22 cellular contexts compared by ENCODE assay signal in genomic region chr10:61588770-61589211, GRCh38.
A peak's percentile ranks its signal among the peaks of the same experiment; 100 is the strongest.
DNase-seq lines count a peak whose midpoint lies in the region; ATAC-seq, FAIRE-seq and TF ChIP-seq lines count a peak whose summit lies in the region.
"Had no signal": no experiment of that assay in that cellular context is flagged by ENCODE, and none has a peak within 500 bp of the region (broad histone marks: within the 10 kb centered on the region; RNA-seq: fewer than 3 reads in every experiment).

No MANE protein-coding gene starts in this region.

- BruUV-seq in IMR-90 (replicated peaks; lab: Mats Ljungman, UMichigan), result no TSS peak

- H4K5ac ChIP-seq in IMR-90 (ENCODE audit: low read depth, low read length), result no peak overlapping the region

- no peak overlapping the region for H3K56ac ChIP-seq in IMR-90 (ENCODE audit: extremely low read depth, insufficient read depth, low read length)

- no peak overlapping the region; a peak in 1 of 4 replicates for H4K8ac ChIP-seq in IMR-90 (ENCODE audit: low read depth in 2 of 2, low read length in 2 of 2)

- CTCF ChIA-PET in IMR-90 (lab: Yijun Ruan, JAX), result interaction anchor here (1.2 kb wide), 1 partner anchor 448 kb away, joined by 3 read pairs; no protein-coding TSS in a partner anchor

- DNase-seq in BE2C (peak; percentile 22), IMR-90 (peak; percentile 36), astrocyte of the hippocampus (ENCODE audit: low read depth, low spot score) (peak; percentile 20), left kidney (ENCODE audit: low read depth, low spot score) (peak; percentile 19), kidney (no peak), T1000 (lab: John Stamatoyannopoulos, UW) (no peak)
- DNase-seq: activated CD4-positive, alpha-beta T cell treated with anti-CD3 and anti-CD28 coated beads for 48 hours; activated CD8-positive, alpha-beta memory T cell treated with anti-CD3 and anti-CD28 coated beads, Interleukin-2, amount 50 U/mL, for 48 hours; activated gamma-delta T cell treated with Interleukin-2 at 50 U/mL for 16 hours; CD8-positive, alpha-beta T cell; cerebellar nuclear complex; effector CD8-positive, alpha-beta T cell; esophagus squamous epithelium; H9; head of caudate nucleus; NCI-H2081 treated with DMSO at 0.1 percent for 48 hours; NCI-H526 treated with DMSO at 0.1 percent for 48 hours; transverse colon had no signal

- no peak overlapping the region for H3K23ac ChIP-seq in IMR-90 (ENCODE audit: low read depth, low read length)

- H3K9me1 ChIP-seq in IMR-90 (ENCODE audit: insufficient read depth, low read length), result peaks cover 5% of the 10 kb centered on the region

- intact Hi-C loops in IMR-90 (cut with micrococcal nuclease), result no loop called here
- intact Hi-C loops in kidney (cut with DNase I), result no loop called here

- H3K4me1 ChIP-seq in BE2C, result no peaks in the 10 kb centered on the region
- H3K4me1 ChIP-seq in IMR-90 (ENCODE audit: control insufficient read depth, insufficient read depth, low read length), result peaks cover 8% of the 10 kb centered on the region
- H3K4me1 ChIP-seq in kidney (ENCODE audit: control insufficient read depth in 1 of 2, insufficient read depth in 1 of 2, low read depth in 1 of 2, low read length in 2 of 2), result no peaks in the 10 kb centered on the region
- H3K4me1 ChIP-seq: esophagus squamous epithelium, transverse colon had no signal

- no peaks in the 10 kb centered on the region for H3K79me1 ChIP-seq in IMR-90 (ENCODE audit: low read depth in 1 of 2, low read length in 2 of 2)

- no peak for TF ChIP-seq RAD21 in IMR-90 (IDR thresholded peaks at IDR 0.05; ENCODE audit: low read length)

- no peaks in the 10 kb centered on the region for H4K20me1 ChIP-seq in IMR-90 (ENCODE audit: insufficient read depth, low read length)

- H2AK5ac ChIP-seq in IMR-90 (ENCODE audit: low read depth, low read length), result no peak overlapping the region

- ATAC-seq in IMR-90 (ENCODE audit: low read depth), result no peak; the same call in 1 of the 2 replicates
- no peak for ATAC-seq in HG03521 (IDR thresholded peaks at IDR 0.05; ENCODE audit: unreplicated experiment)
- ATAC-seq in GM18867 (IDR thresholded peaks at IDR 0.05; ENCODE audit: unreplicated experiment), result no peak
- ATAC-seq: CD8-positive, alpha-beta T cell; Panc1; stimulated activated effector memory CD8-positive, alpha-beta T cell treated with anti-CD3 and anti-CD28 coated beads, Interleukin-12 subunit alpha, Interleukin-12 subunit beta, amount 100 ng/mL, for 72 hours had no signal

- H3K14ac ChIP-seq in IMR-90 (replicated peaks; ENCODE audit: low read depth, low read length), result no peak overlapping the region; the same call in 1 of the 2 replicates

- no peak overlapping the region for H3K4me2 ChIP-seq in IMR-90 (ENCODE audit: low read depth, low read length)

- peak overlapping the region; percentile 0 for H2AFZ ChIP-seq in IMR-90 (replicated peaks; ENCODE audit: low read length, poor library complexity)

- dilution Hi-C loops in IMR-90 (cut with HindIII; ENCODE audit: low sequenced_read_pairs, unreplicated experiment), result no loop called here

- POLR2A ChIA-PET in IMR-90 (lab: Charles Lee; ENCODE audit: unreplicated experiment), result no interaction called here

- H3K27ac ChIP-seq in IMR-90 (ENCODE audit: insufficient read depth, low read length) (no peak overlapping the region), kidney (ENCODE audit: low read depth in 2 of 2, low read length in 2 of 2) (no peak overlapping the region)
- H3K27ac ChIP-seq: esophagus squamous epithelium, transverse colon had no signal

- TF ChIP-seq POLR2A in IMR-90 (IDR thresholded peaks at IDR 0.05; ENCODE audit: low read depth, low read length), result no peak

- H3K18ac ChIP-seq in IMR-90 (ENCODE audit: low read depth, low read length), result no peak overlapping the region

- no peak overlapping the region for H2BK5ac ChIP-seq in IMR-90 (ENCODE audit: low read depth, low read length, poor library complexity, severe bottlenecking)

- H3K9me3 ChIP-seq in BE2C (no peaks in the 10 kb centered on the region), IMR-90 (ENCODE audit: control insufficient read depth, insufficient read depth, low read length) (no peaks in the 10 kb centered on the region), kidney (ENCODE audit: control insufficient read depth in 1 of 2, low read length in 2 of 2) (no peaks in the 10 kb centered on the region)
- H3K9me3 ChIP-seq: esophagus squamous epithelium, transverse colon had no signal

- no peak overlapping the region; the same call in 2 of the 3 replicates for H2BK15ac ChIP-seq in IMR-90 (ENCODE audit: low read depth, low read length)

- H3K4me3 ChIP-seq in BE2C (ENCODE audit: low read depth, low read length), result no peak overlapping the region
- H3K4me3 ChIP-seq in IMR-90 (ENCODE audit: insufficient read depth, low read depth, low read length), result no peak overlapping the region
- H3K4me3 ChIP-seq in kidney (ENCODE audit: low read length in 2 of 2), result no peak overlapping the region
- H3K4me3 ChIP-seq: esophagus squamous epithelium, transverse colon had no signal

- H3K9ac ChIP-seq in IMR-90 (ENCODE audit: low read depth, low read length) (no peak overlapping the region), kidney (ENCODE audit: low read length in 2 of 2) (no peak overlapping the region)

- H3K36me3 ChIP-seq in BE2C, result no peaks in the 10 kb centered on the region
- H3K36me3 ChIP-seq in IMR-90 (ENCODE audit: control insufficient read depth, insufficient read depth, low read length), result no peaks in the 10 kb centered on the region
- no peaks in the 10 kb centered on the region for H3K36me3 ChIP-seq in kidney (ENCODE audit: control insufficient read depth in 1 of 2, insufficient read depth in 2 of 2, low read length in 2 of 2)
- H3K36me3 ChIP-seq: esophagus squamous epithelium, transverse colon had no signal

- H2AK9ac ChIP-seq in IMR-90 (replicated peaks; ENCODE audit: low read depth, low read length, poor library complexity), result no peak overlapping the region

- in situ Hi-C loops in IMR-90 (cut with MboI; ENCODE audit: low sequenced_read_pairs), result no loop called here

- no peak overlapping the region for H2BK120ac ChIP-seq in IMR-90 (ENCODE audit: low read depth, low read length)

- no peak for FAIRE-seq in kidney (lab: Jason Lieb, UNC)

- H2BK20ac ChIP-seq in IMR-90 (ENCODE audit: low read depth, low read length), result no peak overlapping the region

- no CpG with 5 or more reads among the region's 6 CpGs for WGBS in IMR-90 (ENCODE audit: extremely low coverage in 2 of 2, insufficient read length in 1 of 2), 2 experiments

- no peak overlapping the region for H3K4ac ChIP-seq in IMR-90 (ENCODE audit: low read depth, low read length)

- H4K91ac ChIP-seq in IMR-90 (ENCODE audit: insufficient read depth, low read depth, low read length), result no peak overlapping the region

- H3K27me3 ChIP-seq in BE2C, result no peaks in the 10 kb centered on the region
- no peaks in the 10 kb centered on the region for H3K27me3 ChIP-seq in IMR-90 (ENCODE audit: control insufficient read depth, insufficient read depth, low read length)
- H3K27me3 ChIP-seq: esophagus squamous epithelium, transverse colon had no signal

- no peak for TF ChIP-seq CTCF in BE2C (IDR thresholded peaks at IDR 0.05; ENCODE audit: low read depth, low read length)
- no peak for TF ChIP-seq CTCF in IMR-90 (conservative IDR thresholded peaks at IDR 0.05; ENCODE audit: low read depth, low read length)
- TF ChIP-seq CTCF in kidney (IDR thresholded peaks at IDR 0.05; ENCODE audit: borderline replicate concordance, extremely low read depth, insufficient read depth), result no peak

TF ChIP-seq in IMR-90, 13 proteins besides CTCF, POLR2A, EP300 and RAD21:
- TF ChIP-seq SMC3 (IDR thresholded peaks at IDR 0.05; ENCODE audit: low read depth, low read length) (no peak), MAFK (IDR thresholded peaks at IDR 0.05; ENCODE audit: low read depth, low read length) (no peak), RCOR1 (IDR thresholded peaks at IDR 0.05; ENCODE audit: insufficient replicate concordance, low read length) (no peak), MXI1 (IDR thresholded peaks at IDR 0.05; ENCODE audit: borderline replicate concordance, low read depth, low read length) (no peak), CEBPB (IDR thresholded peaks at IDR 0.05; ENCODE audit: low read depth, low read length) (no peak), MAZ (IDR thresholded peaks at IDR 0.05; ENCODE audit: borderline replicate concordance, low read depth, low read length) (no peak), FOS (IDR thresholded peaks at IDR 0.05; ENCODE audit: low read depth, low read length) (no peak), CHD1 (IDR thresholded peaks at IDR 0.05; ENCODE audit: low read depth, low read length) (no peak), BHLHE40 (IDR thresholded peaks at IDR 0.05; ENCODE audit: low read depth, low read length) (no peak), NFE2L2 (IDR thresholded peaks at IDR 0.05; ENCODE audit: low read depth, low read length) (no peak), USF2 (IDR thresholded peaks at IDR 0.05; ENCODE audit: low read depth, low read length) (no peak), ELK1 (IDR thresholded peaks at IDR 0.05; ENCODE audit: borderline replicate concordance, low read depth, low read length) (no peak), RFX5 (IDR thresholded peaks at IDR 0.05; ENCODE audit: low read depth, low read length) (no peak)

Comparison
In these comparisons a context has a peak if more than half of its experiments do, and no peak if none do; other contexts are left out.
1. DNase-seq: peak in BE2C (single experiment), IMR-90 (single experiment), astrocyte of the hippocampus (single experiment) and left kidney (single experiment); none in kidney (single experiment) and T1000 (single experiment).